Comparison of ENCODE assay signal across 36 cellular contexts in genomic region chr7:98112077-98112476, GRCh38.
"Had no signal": no experiment of that assay in that cellular context is flagged by ENCODE, and none has a peak within 500 bp of the region (broad histone marks: within the 10 kb centered on the region; RNA-seq: fewer than 3 reads in every experiment).

No MANE protein-coding gene starts in this region.

- H3K36me3 ChIP-seq: adrenal gland, ascending aorta, brain microvascular endothelial cell, colonic mucosa, esophagus muscularis mucosa, gastrocnemius medialis, heart left ventricle had no signal

- H3K27ac ChIP-seq: ascending aorta, brain microvascular endothelial cell, esophagus muscularis mucosa, foreskin keratinocyte, gastrocnemius medialis, WERI-Rb-1 had no signal

- H3K9me3 ChIP-seq: adrenal gland, ascending aorta, colonic mucosa, esophagus muscularis mucosa, gastrocnemius medialis had no signal

- H3K4me3 ChIP-seq: adrenal gland, ascending aorta, colonic mucosa, esophagus muscularis mucosa, gastrocnemius medialis, heart left ventricle had no signal

- H3K4me3 Mint-ChIP-seq: activated B cell treated with CpG ODN at 0.5 μM for 24 hours; activated CD4-positive, alpha-beta memory T cell treated with anti-CD3 and anti-CD28 coated beads for 36 hours; activated CD4-positive, alpha-beta T cell treated with anti-CD3 and anti-CD28 coated beads for 36 hours; activated CD4-positive, alpha-beta T cell treated with anti-CD3 and anti-CD28 coated beads, Interleukin-2, amount 10 ng/mL, durations not matched to agents 24 days and 14 days; activated CD8-positive, alpha-beta memory T cell treated with anti-CD3 and anti-CD28 coated beads, Interleukin-2, amount 10 ng/mL, durations not matched to agents 7 days and 5 days; activated CD8-positive, alpha-beta T cell treated with anti-CD3 and anti-CD28 coated beads, Interleukin-2, amount 10 ng/mL, durations not matched to agents 7 days and 5 days; activated naive CD4-positive, alpha-beta T cell treated with anti-CD3 and anti-CD28 coated beads for 36 hours; activated naive CD4-positive, alpha-beta T cell treated with anti-CD3 and anti-CD28 coated beads, Interleukin-2, amount 50 U/mL, for 24 hours; activated naive CD8-positive, alpha-beta T cell treated with anti-CD3 and anti-CD28 coated beads for 36 hours; activated naive CD8-positive, alpha-beta T cell treated with anti-CD3 and anti-CD28 coated beads, Interleukin-2, amount 50 U/mL, for 24 hours; activated T-helper 1 cell treated with anti-CD3 and anti-CD28 coated beads, Interleukin-12 subunit alpha, Interleukin-12 subunit beta, Interleukin-2, Interleukin-4 antibody, amounts not matched to agents 30 ng/mL and 10 ng/mL and 1 ng/mL, durations not matched to agents 14 hours and 24 hours and 36 hours; endodermal cell; T-helper 17 cell; T-helper 2 cell treated with Interferon-gamma antibody and Interleukin-4, amounts not matched to agents 5 μg/mL and 100 μg/mL, for 36 hours had no signal

- DNase-seq: activated B cell treated with CpG ODN at 0.5 μM for 24 hours; activated CD4-positive, alpha-beta memory T cell treated with anti-CD3 and anti-CD28 coated beads for 36 hours; activated CD4-positive, alpha-beta T cell treated with anti-CD3 and anti-CD28 coated beads for 36 hours; activated CD4-positive, alpha-beta T cell treated with anti-CD3 and anti-CD28 coated beads, Interleukin-2, amount 10 ng/mL, durations not matched to agents 24 days and 14 days; activated CD8-positive, alpha-beta memory T cell treated with anti-CD3 and anti-CD28 coated beads, Interleukin-2, amount 10 ng/mL, durations not matched to agents 7 days and 5 days; activated CD8-positive, alpha-beta memory T cell treated with anti-CD3 and anti-CD28 coated beads, Interleukin-2, amount 50 U/mL, for 4 hours; activated CD8-positive, alpha-beta T cell treated with anti-CD3 and anti-CD28 coated beads, Interleukin-2, amount 10 ng/mL, durations not matched to agents 7 days and 5 days; activated effector memory CD4-positive, alpha-beta T cell treated with anti-CD3 and anti-CD28 coated beads, Interleukin-2, amount 50 U/mL, for 16 hours; activated naive CD4-positive, alpha-beta T cell treated with anti-CD3 and anti-CD28 coated beads for 36 hours; activated naive CD8-positive, alpha-beta T cell treated with anti-CD3 and anti-CD28 coated beads for 36 hours; activated naive CD8-positive, alpha-beta T cell treated with anti-CD3 and anti-CD28 coated beads, Interleukin-2, amount 50 U/mL, for 24 hours; activated T-cell treated with anti-CD3 and anti-CD28 coated beads, Interleukin-2, amount 50 U/mL, for 1 hour; activated T-cell treated with anti-CD3 and anti-CD28 coated beads, Interleukin-2, amount 50 U/mL, for 48 hours; adrenal gland; amygdala; brain microvascular endothelial cell; colonic mucosa; effector memory CD4-positive, alpha-beta T cell; endodermal cell; erythroblast; foreskin keratinocyte; gastrocnemius medialis; glutamatergic neuron; heart left ventricle; T-helper 1 cell; T-helper 17 cell; T1000; WERI-Rb-1 had no signal

- H3K27me3 Mint-ChIP-seq: activated B cell treated with CpG ODN at 0.5 μM for 24 hours; activated CD4-positive, alpha-beta memory T cell treated with anti-CD3 and anti-CD28 coated beads for 36 hours; activated CD4-positive, alpha-beta T cell treated with anti-CD3 and anti-CD28 coated beads for 36 hours; activated CD4-positive, alpha-beta T cell treated with anti-CD3 and anti-CD28 coated beads, Interleukin-2, amount 10 ng/mL, durations not matched to agents 24 days and 14 days; activated CD8-positive, alpha-beta memory T cell treated with anti-CD3 and anti-CD28 coated beads, Interleukin-2, amount 10 ng/mL, durations not matched to agents 7 days and 5 days; activated naive CD4-positive, alpha-beta T cell treated with anti-CD3 and anti-CD28 coated beads, Interleukin-2, amount 50 U/mL, for 24 hours; activated naive CD8-positive, alpha-beta T cell treated with anti-CD3 and anti-CD28 coated beads for 36 hours; activated naive CD8-positive, alpha-beta T cell treated with anti-CD3 and anti-CD28 coated beads, Interleukin-2, amount 50 U/mL, for 24 hours; T-helper 17 cell had no signal

- H3K27me3 ChIP-seq: adrenal gland, ascending aorta, brain microvascular endothelial cell, colonic mucosa, esophagus muscularis mucosa, foreskin keratinocyte, gastrocnemius medialis, heart left ventricle had no signal

- ATAC-seq: activated CD4-positive, alpha-beta T cell treated with anti-CD3 and anti-CD28 coated beads for 36 hours; activated CD4-positive, CD25-positive, alpha-beta regulatory T cell treated with anti-CD3 and anti-CD28 coated beads, Interleukin-2, amount 50 U/mL, for 24 hours; activated CD8-positive, alpha-beta memory T cell treated with anti-CD3 and anti-CD28 coated beads, Interleukin-2, amount 10 ng/mL, durations not matched to agents 7 days and 5 days; activated CD8-positive, alpha-beta T cell treated with anti-CD3 and anti-CD28 coated beads, Interleukin-2, amount 10 ng/mL, durations not matched to agents 7 days and 5 days; activated naive CD8-positive, alpha-beta T cell treated with anti-CD3 and anti-CD28 coated beads, Interleukin-2, amount 50 U/mL, for 24 hours; foreskin keratinocyte; gastrocnemius medialis; heart left ventricle; T-helper 17 cell had no signal

- H3K27ac Mint-ChIP-seq: activated B cell treated with CpG ODN at 0.5 μM for 24 hours; activated CD4-positive, alpha-beta memory T cell treated with anti-CD3 and anti-CD28 coated beads for 36 hours; activated CD4-positive, alpha-beta T cell treated with anti-CD3 and anti-CD28 coated beads for 36 hours; activated CD4-positive, alpha-beta T cell treated with anti-CD3 and anti-CD28 coated beads, Interleukin-2, amount 10 ng/mL, durations not matched to agents 24 days and 14 days; activated CD8-positive, alpha-beta memory T cell treated with anti-CD3 and anti-CD28 coated beads, Interleukin-2, amount 10 ng/mL, durations not matched to agents 7 days and 5 days; activated CD8-positive, alpha-beta T cell treated with anti-CD3 and anti-CD28 coated beads, Interleukin-2, amount 10 ng/mL, durations not matched to agents 7 days and 5 days; activated naive CD4-positive, alpha-beta T cell treated with anti-CD3 and anti-CD28 coated beads for 36 hours; activated naive CD4-positive, alpha-beta T cell treated with anti-CD3 and anti-CD28 coated beads, Interleukin-2, amount 50 U/mL, for 24 hours; activated naive CD8-positive, alpha-beta T cell treated with anti-CD3 and anti-CD28 coated beads for 36 hours; activated naive CD8-positive, alpha-beta T cell treated with anti-CD3 and anti-CD28 coated beads, Interleukin-2, amount 50 U/mL, for 24 hours; activated T-helper 1 cell treated with anti-CD3 and anti-CD28 coated beads, Interleukin-12 subunit alpha, Interleukin-12 subunit beta, Interleukin-2, Interleukin-4 antibody, amounts not matched to agents 30 ng/mL and 10 ng/mL and 1 ng/mL, durations not matched to agents 14 hours and 24 hours and 36 hours; activated T-helper 2 cell treated with anti-CD3 and anti-CD28 coated beads, Interferon-gamma antibody, Interleukin-2, Interleukin-4, amounts not matched to agents 10 μg/mL and 5 μg/mL and 100 μg/mL, durations not matched to agents 14 hours and 24 hours and 36 hours; endodermal cell; T-helper 17 cell; T-helper 2 cell treated with Interferon-gamma antibody and Interleukin-4, amounts not matched to agents 5 μg/mL and 100 μg/mL, for 36 hours had no signal

- H3K9me3 Mint-ChIP-seq: activated B cell treated with CpG ODN at 0.5 μM for 24 hours; activated CD4-positive, alpha-beta memory T cell treated with anti-CD3 and anti-CD28 coated beads for 36 hours; activated CD4-positive, alpha-beta T cell treated with anti-CD3 and anti-CD28 coated beads, Interleukin-2, amount 10 ng/mL, durations not matched to agents 24 days and 14 days; activated naive CD4-positive, alpha-beta T cell treated with anti-CD3 and anti-CD28 coated beads for 36 hours; activated naive CD4-positive, alpha-beta T cell treated with anti-CD3 and anti-CD28 coated beads, Interleukin-2, amount 50 U/mL, for 24 hours; activated naive CD8-positive, alpha-beta T cell treated with anti-CD3 and anti-CD28 coated beads, Interleukin-2, amount 50 U/mL, for 24 hours; activated T-helper 2 cell treated with anti-CD3 and anti-CD28 coated beads, Interferon-gamma antibody, Interleukin-2, Interleukin-4, amounts not matched to agents 10 μg/mL and 5 μg/mL and 100 μg/mL, durations not matched to agents 14 hours and 24 hours and 36 hours; endodermal cell; T-helper 2 cell treated with Interferon-gamma antibody and Interleukin-4, amounts not matched to agents 5 μg/mL and 100 μg/mL, for 36 hours had no signal

- FAIRE-seq: bronchial epithelial cell had no signal
